In the genomic region with DNA sequence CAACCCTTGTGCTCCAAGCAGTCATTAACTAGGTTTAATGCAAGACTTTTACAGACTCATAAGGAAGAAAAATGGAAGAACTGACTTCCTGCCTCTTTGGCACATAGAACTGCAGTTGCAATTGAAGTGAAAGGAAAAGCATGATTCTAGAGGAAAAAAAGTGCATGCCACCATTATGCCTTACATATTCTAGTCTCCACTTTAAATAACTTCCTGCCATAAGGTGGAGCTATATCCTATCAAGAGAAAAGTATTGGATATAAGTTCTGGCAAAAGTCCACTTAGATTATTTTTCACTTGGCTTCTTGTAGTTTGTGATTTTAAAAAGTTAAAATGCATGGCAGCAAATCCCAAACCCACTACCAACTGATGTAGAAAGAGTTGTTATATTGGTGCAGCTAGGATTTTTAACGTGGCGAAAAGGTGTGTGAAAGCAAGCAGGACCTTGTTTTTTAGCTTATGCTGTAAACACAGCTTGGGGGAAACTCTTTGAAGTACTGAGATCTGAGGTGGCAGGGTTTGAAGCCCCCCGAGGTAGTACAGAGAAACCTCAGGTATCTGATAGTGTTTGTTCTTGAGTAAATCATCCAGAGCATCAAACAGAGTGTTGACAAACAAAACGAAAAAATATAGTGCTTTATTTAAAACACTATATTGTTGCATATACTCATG, we compare ENCODE assay signal across 9 cellular contexts.
DNase-seq lines count a peak whose midpoint lies in the region; ATAC-seq, FAIRE-seq and TF ChIP-seq lines count a peak whose summit lies in the region.
"Had no signal": no experiment of that assay in that cellular context is flagged by ENCODE, and none has a peak within 500 bp of the region (broad histone marks: within the 10 kb centered on the region; RNA-seq: fewer than 3 reads in every experiment).

No MANE protein-coding gene starts in this region.

- H3K27me3 Mint-ChIP-seq in astrocyte (ENCODE audit: low read depth, unreplicated experiment), result no peaks in the 10 kb centered on the region
- H3K27me3 Mint-ChIP-seq in activated CD4-positive, alpha-beta memory T cell treated with anti-CD3 and anti-CD28 coated beads, Interleukin-2, amount 10 ng/mL, durations not matched to agents 7 days and 5 days, result no peaks in the 10 kb centered on the region

- WGBS in liver, result 32% methylated on average over 4 of the region's 4 CpGs
- 27 to 29% (median 28%) methylated on average over 4 of the region's 4 CpGs for WGBS in psoas muscle, 3 donors

- DNase-seq in DMS53 (lab: John Stamatoyannopoulos, UW), result peak; percentile 72
- peak; percentile 4 for DNase-seq in Jurkat, Clone E6-1 (ENCODE audit: low read depth, low spot score)
- DNase-seq in astrocyte (ENCODE audit: low read depth), result peak; percentile 10
- no peak for DNase-seq in C1 segment of cervical spinal cord (lab: John Stamatoyannopoulos, UW)
- DNase-seq in HEK293T (ENCODE audit: extremely low spot score), result no peak
- no peak for DNase-seq in activated CD4-positive, alpha-beta memory T cell treated with anti-CD3 and anti-CD28 coated beads, Interleukin-2, amount 10 ng/mL, durations not matched to agents 7 days and 5 days
- no peak for DNase-seq in psoas muscle

- no peaks in the 10 kb centered on the region for H3K79me2 ChIP-seq in astrocyte (ENCODE audit: insufficient read depth, low read length)

- H3K4me1 Mint-ChIP-seq in astrocyte (ENCODE audit: low read depth, unreplicated experiment), result peaks cover 11% of the 10 kb centered on the region
- no peaks in the 10 kb centered on the region for H3K4me1 Mint-ChIP-seq in activated CD4-positive, alpha-beta memory T cell treated with anti-CD3 and anti-CD28 coated beads, Interleukin-2, amount 10 ng/mL, durations not matched to agents 7 days and 5 days
- H3K4me1 Mint-ChIP-seq: activated naive CD4-positive, alpha-beta T cell treated with anti-CD3 and anti-CD28 coated beads, Interleukin-2, amount 50 U/mL, for 24 hours had no signal

- H3K4me3 ChIP-seq in Jurkat, Clone E6-1 (ENCODE audit: low read length), result no peak overlapping the region
- H3K4me3 ChIP-seq in astrocyte (ENCODE audit: insufficient read depth, low read depth, low read length) (no peak overlapping the region), liver (ENCODE audit: low read depth in 1 of 3, low read length in 3 of 3) (no peak overlapping the region), psoas muscle (no peak overlapping the region)

- H3K27ac ChIP-seq in astrocyte (ENCODE audit: low read depth, low read length) (no peak overlapping the region), liver (ENCODE audit: low read depth in 1 of 2, low read length in 2 of 2) (no peak overlapping the region), psoas muscle (no peak overlapping the region)

- H3K36me3 Mint-ChIP-seq in astrocyte (ENCODE audit: low read depth, unreplicated experiment), result no peaks in the 10 kb centered on the region
- H3K36me3 Mint-ChIP-seq in activated CD4-positive, alpha-beta memory T cell treated with anti-CD3 and anti-CD28 coated beads, Interleukin-2, amount 10 ng/mL, durations not matched to agents 7 days and 5 days (ENCODE audit: low read depth), result no peaks in the 10 kb centered on the region
- H3K36me3 Mint-ChIP-seq: activated naive CD4-positive, alpha-beta T cell treated with anti-CD3 and anti-CD28 coated beads, Interleukin-2, amount 50 U/mL, for 24 hours had no signal

- H3K4me1 ChIP-seq in astrocyte (ENCODE audit: insufficient read depth, low read length), result peaks cover 8% of the 10 kb centered on the region
- peaks cover 0 to 5% (median 0%) of the 10 kb centered on the region in 4 donors for H3K4me1 ChIP-seq in liver (ENCODE audit: control insufficient read depth in 4 of 4, insufficient read depth in 4 of 4, low read length in 3 of 4)
- no peaks in the 10 kb centered on the region for H3K4me1 ChIP-seq in psoas muscle

- H3K9ac ChIP-seq in astrocyte (ENCODE audit: low read length) (no peak overlapping the region), liver (ENCODE audit: low read depth in 1 of 2, low read length in 2 of 2) (no peak overlapping the region)

- no peaks in the 10 kb centered on the region for H4K20me1 ChIP-seq in astrocyte (ENCODE audit: insufficient read depth, low read length)

- CTCF ChIA-PET in HEK293T (lab: Yijun Ruan, JAX), result interaction anchor here (0.6 kb wide), 1 partner anchor 1191 kb away, joined by 3 read pairs; no protein-coding TSS in a partner anchor
- CTCF ChIA-PET in activated CD4-positive, alpha-beta memory T cell treated with anti-CD3 and anti-CD28 coated beads, Interleukin-2, amount 10 ng/mL, durations not matched to agents 7 days and 5 days (lab: Charles Lee), result interaction anchor here (1.3 kb wide), 1 partner anchor 9 kb away, joined by 3 read pairs; no protein-coding TSS in a partner anchor

- H3K4me3 Mint-ChIP-seq in astrocyte (ENCODE audit: unreplicated experiment), result no peak overlapping the region
- no peak overlapping the region for H3K4me3 Mint-ChIP-seq in activated CD4-positive, alpha-beta memory T cell treated with anti-CD3 and anti-CD28 coated beads, Interleukin-2, amount 10 ng/mL, durations not matched to agents 7 days and 5 days
- H3K4me3 Mint-ChIP-seq: activated naive CD4-positive, alpha-beta T cell treated with anti-CD3 and anti-CD28 coated beads, Interleukin-2, amount 50 U/mL, for 24 hours had no signal

- no peak overlapping the region for H3K4me2 ChIP-seq in astrocyte (ENCODE audit: low read length)

- H3K27me3 ChIP-seq in astrocyte (ENCODE audit: insufficient read depth, low read length) (no peaks in the 10 kb centered on the region), liver (ENCODE audit: control insufficient read depth in 4 of 4, insufficient read depth in 4 of 4, low read length in 3 of 4) (no peaks in the 10 kb centered on the region), psoas muscle (ENCODE audit: insufficient read depth in 3 of 3, low read length in 2 of 3) (no peaks in the 10 kb centered on the region)

- FAIRE-seq in astrocyte (lab: Jason Lieb, UNC), result no peak

- peak overlapping the region; percentile 55 for H3K27ac Mint-ChIP-seq in astrocyte (ENCODE audit: unreplicated experiment)
- H3K27ac Mint-ChIP-seq in activated CD4-positive, alpha-beta memory T cell treated with anti-CD3 and anti-CD28 coated beads, Interleukin-2, amount 10 ng/mL, durations not matched to agents 7 days and 5 days, result no peak overlapping the region
- H3K27ac Mint-ChIP-seq: activated naive CD4-positive, alpha-beta T cell treated with anti-CD3 and anti-CD28 coated beads, Interleukin-2, amount 50 U/mL, for 24 hours had no signal

- no peaks in the 10 kb centered on the region for H3K9me3 Mint-ChIP-seq in astrocyte (ENCODE audit: unreplicated experiment)
- no peaks in the 10 kb centered on the region for H3K9me3 Mint-ChIP-seq in activated CD4-positive, alpha-beta memory T cell treated with anti-CD3 and anti-CD28 coated beads, Interleukin-2, amount 10 ng/mL, durations not matched to agents 7 days and 5 days
- H3K9me3 Mint-ChIP-seq: activated naive CD4-positive, alpha-beta T cell treated with anti-CD3 and anti-CD28 coated beads, Interleukin-2, amount 50 U/mL, for 24 hours had no signal

- POLR2A ChIA-PET in HEK293T (lab: Yijun Ruan, JAX), result no interaction called here
- POLR2A ChIA-PET in activated CD4-positive, alpha-beta memory T cell treated with anti-CD3 and anti-CD28 coated beads, Interleukin-2, amount 10 ng/mL, durations not matched to agents 7 days and 5 days (lab: Charles Lee), result no interaction called here

- TF ChIP-seq RAD21 in liver (IDR thresholded peaks at IDR 0.05), result peak; percentile 76 to 77

- H2AFZ ChIP-seq in astrocyte (ENCODE audit: low read depth, low read length), result no peak overlapping the region

- H3K36me3 ChIP-seq in astrocyte (ENCODE audit: insufficient read depth, low read length) (no peaks in the 10 kb centered on the region), liver (ENCODE audit: control insufficient read depth in 4 of 4, insufficient read depth in 3 of 4, low read depth in 1 of 4, low read length in 3 of 4) (no peaks in the 10 kb centered on the region), psoas muscle (ENCODE audit: insufficient read depth in 1 of 2, low read depth in 1 of 2) (no peaks in the 10 kb centered on the region)

- ATAC-seq in psoas muscle, result no peak

- intact Hi-C loops in psoas muscle (cut with DNase I), result no loop called here

- no peaks in the 10 kb centered on the region for H3K9me3 ChIP-seq in astrocyte (ENCODE audit: insufficient read depth, low read depth, low read length)
- no peaks in the 10 kb centered on the region for H3K9me3 ChIP-seq in liver (ENCODE audit: control insufficient read depth in 4 of 4, low read length in 3 of 4)
- H3K9me3 ChIP-seq in psoas muscle, result no peaks in the 10 kb centered on the region

- TF ChIP-seq CTCF in astrocyte (IDR thresholded peaks at IDR 0.05; ENCODE audit: insufficient read depth, low read depth, low read length) (peak; percentile 43), liver (IDR thresholded peaks at IDR 0.05; ENCODE audit: low read depth, low read length, missing input control) (peak; percentile 22), psoas muscle (IDR thresholded peaks at IDR 0.05) (no peak)

TF ChIP-seq in liver, 16 proteins besides CTCF, POLR2A, EP300 and RAD21 (continues in another document):
- TF ChIP-seq YY1 (IDR thresholded peaks at IDR 0.05), result peak; percentile 24

TF ChIP-seq in HEK293T, 16 proteins besides CTCF, POLR2A, EP300 and RAD21:
- TF ChIP-seq SP1 (IDR thresholded peaks at IDR 0.05), result no peak
- TF ChIP-seq L3MBTL2 (conservative IDR thresholded peaks at IDR 0.05), result no peak
- TF ChIP-seq, protein P1, sequence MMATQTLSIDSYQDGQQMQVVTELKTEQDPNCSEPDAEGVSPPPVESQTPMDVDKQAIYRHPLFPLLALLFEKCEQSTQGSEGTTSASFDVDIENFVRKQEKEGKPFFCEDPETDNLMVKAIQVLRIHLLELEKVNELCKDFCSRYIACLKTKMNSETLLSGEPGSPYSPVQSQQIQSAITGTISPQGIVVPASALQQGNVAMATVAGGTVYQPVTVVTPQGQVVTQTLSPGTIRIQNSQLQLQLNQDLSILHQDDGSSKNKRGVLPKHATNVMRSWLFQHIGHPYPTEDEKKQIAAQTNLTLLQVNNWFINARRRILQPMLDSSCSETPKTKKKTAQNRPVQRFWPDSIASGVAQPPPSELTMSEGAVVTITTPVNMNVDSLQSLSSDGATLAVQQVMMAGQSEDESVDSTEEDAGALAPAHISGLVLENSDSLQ (IDR thresholded peaks at IDR 0.05), result no peak
- TF ChIP-seq ELF4 (IDR thresholded peaks at IDR 0.05), result no peak
- TF ChIP-seq ARNT (IDR thresholded peaks at IDR 0.05), result no peak
- TF ChIP-seq SUZ12 (IDR thresholded peaks at IDR 0.05), result no peak
- no peak for TF ChIP-seq HDGF (IDR thresholded peaks at IDR 0.05; ENCODE audit: borderline replicate concordance)
- no peak for TF ChIP-seq BHLHE40 (IDR thresholded peaks at IDR 0.05; ENCODE audit: borderline replicate concordance)
- no peak for TF ChIP-seq TARDBP (IDR thresholded peaks at IDR 0.05)
- TF ChIP-seq LEF1 (IDR thresholded peaks at IDR 0.05; ENCODE audit: borderline replicate concordance), result no peak
- TF ChIP-seq FOXK2 (IDR thresholded peaks at IDR 0.05), result no peak
- no peak for TF ChIP-seq FOXM1 (IDR thresholded peaks at IDR 0.05; ENCODE audit: borderline replicate concordance)
- TF ChIP-seq ZNF384 (IDR thresholded peaks at IDR 0.05), result no peak
- no peak for TF ChIP-seq CTBP1 (IDR thresholded peaks at IDR 0.05; ENCODE audit: borderline replicate concordance)
- TF ChIP-seq FOXA1 (IDR thresholded peaks at IDR 0.05), result no peak
- no peak for TF ChIP-seq NFRKB (IDR thresholded peaks at IDR 0.05)

Comparison
In these comparisons a context has a peak if more than half of its experiments do, and no peak if none do; other contexts are left out.
1. DNase-seq: peak in DMS53 (single experiment), Jurkat, Clone E6-1 (single experiment) and astrocyte (single experiment); none in C1 segment of cervical spinal cord (0 of 14), HEK293T (single experiment), activated CD4-positive, alpha-beta memory T cell treated with anti-CD3 and anti-CD28 coated beads, Interleukin-2, amount 10 ng/mL, durations not matched to agents 7 days and 5 days (single experiment) and psoas muscle (0 of 2).